In the genomic region with DNA sequence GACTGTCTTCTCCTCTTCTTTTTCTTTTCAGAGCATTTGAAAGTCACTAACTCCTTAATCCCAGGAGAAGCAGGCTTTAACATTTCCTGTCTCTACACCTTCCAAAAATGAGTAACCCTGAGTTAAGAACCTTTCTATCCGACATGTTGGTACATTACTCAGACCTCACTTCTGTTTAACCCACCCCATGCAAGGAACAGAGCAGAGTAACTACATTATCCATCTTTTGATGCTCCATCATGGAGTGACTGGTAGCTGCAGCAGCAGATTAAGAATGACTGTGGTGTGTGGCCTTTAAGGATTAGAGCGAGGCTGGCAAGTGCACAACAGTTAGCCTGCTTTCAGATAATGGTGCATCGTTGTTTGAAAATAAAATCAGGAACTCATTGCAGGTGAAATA, we compare ENCODE assay signal across 10 cellular contexts. TPM values are rescaled to one million over a fixed set of nuclear protein-coding genes. Genes with fewer than 3 reads are reported as not detected.
DNase-seq lines count a peak whose midpoint lies in the region; ATAC-seq, FAIRE-seq and TF ChIP-seq lines count a peak whose summit lies in the region.
"Had no signal": no experiment of that assay in that cellular context is flagged by ENCODE, and none has a peak within 500 bp of the region (broad histone marks: within the 10 kb centered on the region; RNA-seq: fewer than 3 reads in every experiment).

No MANE protein-coding gene starts in this region.

- H3K9ac ChIP-seq in DND-41 (ENCODE audit: low read depth, low read length) (peak overlapping the region; percentile 53; the same call in 1 of the 2 replicates), endothelial cell of umbilical vein (replicated peaks; ENCODE audit: extremely low read depth, insufficient read depth, low read length) (peak overlapping the region; percentile 66), trophoblast cell (ENCODE audit: low read length) (no peak overlapping the region)

- CTCF ChIA-PET in RWPE1 (lab: Yijun Ruan, JAX) (interaction anchor here (0.6 to 0.7 kb wide), 2 partner anchors 379 to 388 kb away, joined by 3 to 4 read pairs; no protein-coding TSS in a partner anchor), endothelial cell of umbilical vein (lab: Charles Lee) (interaction anchor here (0.6 to 1.6 kb wide), 4 partner anchors 10 to 39 kb away, joined by 3 to 6 read pairs (median 3); no protein-coding TSS in a partner anchor)

- H4K91ac ChIP-seq in trophoblast cell (ENCODE audit: low read depth, low read length), result no peak overlapping the region

- H2AFZ ChIP-seq in DND-41 (ENCODE audit: low read depth, low read length) (no peak overlapping the region), endothelial cell of umbilical vein (ENCODE audit: low read depth, low read length) (peak overlapping the region; percentile 3), trophoblast cell (ENCODE audit: insufficient read depth, low read length, poor library complexity) (no peak overlapping the region)

- no peak overlapping the region for H3K4ac ChIP-seq in trophoblast cell (ENCODE audit: low read depth, low read length)

- DNase-seq in DND-41 (no peak), RWPE1 (ENCODE audit: low spot score) (no peak), endothelial cell of umbilical vein (ENCODE audit: low read depth, low spot score) (no peak), trophoblast cell (no peak), NCI-H1694 treated with DMSO at 0.1 percent for 48 hours (lab: John Stamatoyannopoulos, UW) (no peak), D341Med (ENCODE audit: low spot score) (no peak)
- DNase-seq in stimulated activated CD4-positive, alpha-beta T cell treated with anti-CD3 and anti-CD28 coated beads, Interleukin-4, amount 100 ng/mL, for 24 hours, result no peak
- DNase-seq: NCI-H510A treated with DMSO at 0.1 percent for 48 hours; stimulated activated CD4-positive, alpha-beta T cell treated with anti-CD3 and anti-CD28 coated beads, Interleukin-15, amount 100 ng/mL, for 24 hours had no signal

- H3K27me3 ChIP-seq in DND-41 (ENCODE audit: insufficient read depth, low read length, poor library complexity) (no peaks in the 10 kb centered on the region), endothelial cell of umbilical vein (ENCODE audit: control insufficient read depth in 2 of 2, insufficient read depth in 2 of 2, low read length in 2 of 2) (no peaks in the 10 kb centered on the region), trophoblast cell (ENCODE audit: insufficient read depth, low read length) (no peaks in the 10 kb centered on the region)

- H4K8ac ChIP-seq in trophoblast cell (ENCODE audit: low read depth, low read length), result no peak overlapping the region

- H3K79me2 ChIP-seq in DND-41 (ENCODE audit: insufficient read depth, low read length) (peaks cover 62% of the 10 kb centered on the region), endothelial cell of umbilical vein (ENCODE audit: control insufficient read depth, insufficient read depth, low read length) (no peaks in the 10 kb centered on the region), trophoblast cell (ENCODE audit: control insufficient read depth, insufficient read depth, low read length, poor library complexity) (peaks cover 5% of the 10 kb centered on the region)

- H2BK5ac ChIP-seq in trophoblast cell (ENCODE audit: low read depth, low read length, poor library complexity), result no peak overlapping the region

- H3K14ac ChIP-seq in trophoblast cell (ENCODE audit: low read length), result no peak overlapping the region

- peaks cover 63% of the 10 kb centered on the region for H3K4me1 ChIP-seq in DND-41 (ENCODE audit: insufficient read depth, low read length)
- H3K4me1 ChIP-seq in endothelial cell of umbilical vein (ENCODE audit: control insufficient read depth, extremely low read depth, insufficient read depth, low read length), result peaks cover 56% of the 10 kb centered on the region
- H3K4me1 ChIP-seq in trophoblast cell (ENCODE audit: control insufficient read depth in 1 of 2, insufficient read depth in 2 of 2, low read length in 2 of 2), result peaks cover 18 to 19% of the 10 kb centered on the region in 2 experiments

- peaks cover 11% of the 10 kb centered on the region; the same call in 1 of the 2 replicates for H3K36me3 ChIP-seq in DND-41 (ENCODE audit: insufficient read depth, low read length)
- H3K36me3 ChIP-seq in endothelial cell of umbilical vein (ENCODE audit: control insufficient read depth in 2 of 2, extremely low read depth in 1 of 2, insufficient read depth in 2 of 2, low read length in 2 of 2), result no peaks in the 10 kb centered on the region
- peaks cover 0 to 1% of the 10 kb centered on the region in 2 experiments for H3K36me3 ChIP-seq in trophoblast cell (ENCODE audit: control insufficient read depth in 1 of 2, insufficient read depth in 2 of 2, low read length in 2 of 2)

- POLR2A ChIA-PET in RWPE1 (lab: Yijun Ruan, JAX; ENCODE audit: low non-redundant PET), result no interaction called here
- POLR2A ChIA-PET in endothelial cell of umbilical vein (lab: Charles Lee), result interaction anchor here (1.2 to 1.6 kb wide), 2 partner anchors 119 kb away, joined by 3 to 5 read pairs; no protein-coding TSS in a partner anchor

- no peaks in the 10 kb centered on the region for H4K20me1 ChIP-seq in DND-41 (ENCODE audit: insufficient read depth, low read length)
- no peaks in the 10 kb centered on the region for H4K20me1 ChIP-seq in endothelial cell of umbilical vein (replicated peaks; ENCODE audit: control insufficient read depth, extremely low read depth, insufficient read depth, low read length)

- H3K4me2 ChIP-seq in DND-41 (ENCODE audit: insufficient read depth, low read length), result peak overlapping the region; percentile 60
- H3K4me2 ChIP-seq in endothelial cell of umbilical vein (ENCODE audit: insufficient read depth, low read length), result peak overlapping the region; percentile 87
- H3K4me2 ChIP-seq in trophoblast cell (ENCODE audit: low read length), result no peak overlapping the region

- H3K27ac ChIP-seq in DND-41 (ENCODE audit: low read length), result peak overlapping the region; percentile 44; the same call in 1 of the 2 replicates
- peak overlapping the region; percentile 99 for H3K27ac ChIP-seq in RWPE1
- H3K27ac ChIP-seq in endothelial cell of umbilical vein (ENCODE audit: insufficient read depth, low read depth, low read length), result peak overlapping the region; percentile 92
- peak overlapping the region; percentile 11 for H3K27ac ChIP-seq in trophoblast cell (ENCODE audit: low read depth, low read length)

- no peaks in the 10 kb centered on the region for H3K9me3 ChIP-seq in DND-41 (ENCODE audit: insufficient read depth, low read length, severe bottlenecking)
- H3K9me3 ChIP-seq in endothelial cell of umbilical vein (replicated peaks; ENCODE audit: control insufficient read depth, insufficient read depth, low read length), result no peaks in the 10 kb centered on the region
- no peaks in the 10 kb centered on the region for H3K9me3 ChIP-seq in trophoblast cell (ENCODE audit: insufficient read depth, low read depth, low read length)

- no peaks in the 10 kb centered on the region for H3K9me1 ChIP-seq in endothelial cell of umbilical vein (replicated peaks; ENCODE audit: control insufficient read depth, extremely low read depth, insufficient read depth, low read length)

- TF ChIP-seq POLR2A in endothelial cell of umbilical vein (IDR thresholded peaks at IDR 0.05; ENCODE audit: low read depth, low read length), result no peak

- H3K4me3 ChIP-seq in DND-41 (ENCODE audit: low read depth in 1 of 2, low read length in 2 of 2) (peak overlapping the region in 1 of 2 experiments; percentile 58; a peak in 2 of 4 replicates), endothelial cell of umbilical vein (replicated peaks in 1 of 3; ENCODE audit: insufficient read depth in 1 of 3, low read depth in 1 of 3, low read length in 3 of 3) (peak overlapping the region in 1 of 3 experiments; percentile 24), trophoblast cell (ENCODE audit: low read depth, low read length) (no peak overlapping the region)

- WGBS in trophoblast cell (ENCODE audit: extremely low coverage, insufficient coverage, insufficient read length), result no CpG with 5 or more reads among the region's 3 CpGs

- FAIRE-seq in endothelial cell of umbilical vein (lab: Jason Lieb, UNC), result no peak

- intact Hi-C loops in endothelial cell of umbilical vein (cut with micrococcal nuclease), result loop anchor here (1.0 to 2.0 kb wide), 5 partner anchors 29 to 439 kb away; a partner anchor contains a TSS

- no peak overlapping the region for H4K12ac ChIP-seq in trophoblast cell (ENCODE audit: low read depth, low read length)

- H3K79me1 ChIP-seq in trophoblast cell (ENCODE audit: low read length), result peaks cover 25% of the 10 kb centered on the region

- H3K23ac ChIP-seq in trophoblast cell (ENCODE audit: low read length), result peak overlapping the region; percentile 48

- no peak overlapping the region for H2AK5ac ChIP-seq in trophoblast cell (ENCODE audit: low read length)

- dilution Hi-C loops in endothelial cell of umbilical vein (cut with MboI; ENCODE audit: extremely low pct_ligation_motif_present, low sequenced_read_pairs), result no loop called here

- ATAC-seq in DND-41 (ENCODE audit: insufficient read depth, low read depth) (no peak), GM21619 (IDR thresholded peaks at IDR 0.05; ENCODE audit: unreplicated experiment) (no peak)

- TF ChIP-seq CTCF in DND-41 (IDR thresholded peaks at IDR 0.05; ENCODE audit: borderline replicate concordance, extremely low read depth, low read length, poor library complexity, severe bottlenecking) (no peak), RWPE1 (conservative IDR thresholded peaks at IDR 0.05; ENCODE audit: low read depth) (no peak), endothelial cell of umbilical vein (IDR thresholded peaks at IDR 0.05; ENCODE audit: extremely low read depth in 1 of 2, insufficient read depth in 1 of 2, low read depth in 1 of 2, low read length in 2 of 2) (no peak)

- no peak overlapping the region for H2BK12ac ChIP-seq in trophoblast cell (ENCODE audit: low read length)

- no peak overlapping the region for H2BK120ac ChIP-seq in trophoblast cell (ENCODE audit: insufficient read depth, low read length, poor library complexity)

- H3K18ac ChIP-seq in trophoblast cell (ENCODE audit: low read length), result no peak overlapping the region

- BruUV-seq in endothelial cell of umbilical vein (replicated peaks; lab: Mats Ljungman, UMichigan), result no TSS peak

TF ChIP-seq in endothelial cell of umbilical vein, 7 proteins besides CTCF, POLR2A, EP300 and RAD21 (continues in another document):
- no peak for TF ChIP-seq FOS (IDR thresholded peaks at IDR 0.05; ENCODE audit: borderline replicate concordance, insufficient read depth, low read length)
- no peak for TF ChIP-seq EZH2 (IDR thresholded peaks at IDR 0.05; ENCODE audit: borderline replicate concordance, low read depth, low read length, severe bottlenecking)

RNA-seq across cellular contexts. Expression of gene TRAF3IP2, which starts 2.0 kb away (rescaled TPM):
- 16.5 and 19.2 TPM in 2 replicates for total RNA-seq in endothelial cell of umbilical vein
- polyA plus RNA-seq in endothelial cell of umbilical vein, result 17.1 and 18.1 TPM in 2 replicates
- polyA plus RNA-seq in endothelial cell of umbilical vein (2011; cell fraction: cytosol; rRNA removed), result 21.0 and 24.8 TPM in 2 replicates
- 12.4 and 13.2 TPM in 2 replicates for polyA plus RNA-seq in endothelial cell of umbilical vein (2011; cell fraction: nucleus; rRNA removed)
- 12.8 and 16.4 TPM in 2 replicates for polyA plus RNA-seq in endothelial cell of umbilical vein (2012)
- polyA minus RNA-seq in endothelial cell of umbilical vein, result 17.3 and 17.8 TPM in 2 replicates
- polyA minus RNA-seq in endothelial cell of umbilical vein (2011; cell fraction: cytosol; rRNA and poly(A)+ RNA removed), result 13.4 TPM
- 6.3 and 8.6 TPM in 2 replicates for polyA minus RNA-seq in endothelial cell of umbilical vein (2011; cell fraction: nucleus; rRNA and poly(A)+ RNA removed)
- polyA plus RNA-seq in trophoblast cell (2013), result 17.6 and 19.0 TPM in 2 replicates

Comparison
In these comparisons a context has a peak if more than half of its experiments do, and no peak if none do; other contexts are left out.
1. H3K27ac ChIP-seq: peak in every context shown above with its lines; median percentile 99 in RWPE1; 92 in endothelial cell of umbilical vein; 44 in DND-41; 11 in trophoblast cell.